1 cellular context compared by ENCODE assay signal in the genomic region with DNA sequence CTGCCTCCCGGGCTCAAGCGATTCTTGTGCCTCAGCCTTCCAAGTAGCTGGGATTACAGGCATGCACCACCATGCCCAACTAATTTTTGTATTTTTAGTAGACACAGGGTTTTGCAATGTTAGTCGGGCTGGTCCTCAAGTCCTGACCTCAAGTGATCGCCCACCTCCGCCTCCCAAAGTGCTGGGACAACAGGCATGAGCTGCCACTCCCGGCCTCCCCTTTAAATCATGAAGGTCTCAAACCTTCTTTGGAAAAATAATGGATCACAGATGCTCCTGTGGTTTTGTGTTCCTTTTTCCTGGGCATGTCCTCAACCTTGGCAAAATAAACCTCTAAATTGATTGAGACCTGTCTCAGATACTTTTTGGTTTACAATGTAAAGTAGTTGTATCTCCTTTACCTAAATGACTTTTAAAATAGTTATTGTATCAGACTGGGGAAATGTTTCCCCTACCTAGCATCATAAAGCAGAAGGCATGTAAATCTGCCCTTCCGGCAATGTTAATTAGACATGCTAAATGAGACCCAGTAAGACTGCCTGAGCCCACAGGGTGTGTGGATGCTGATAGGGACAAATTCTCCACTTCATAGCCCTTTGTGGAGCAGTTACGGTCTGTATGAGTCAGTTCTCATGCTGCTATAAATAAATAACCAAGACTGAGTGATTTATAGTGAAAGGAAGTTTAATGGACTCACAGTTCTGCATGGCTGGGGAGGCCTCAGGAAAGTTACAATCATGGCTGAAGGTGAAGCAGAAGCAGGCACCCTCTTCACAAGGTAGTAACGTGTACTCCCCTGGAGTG.
TF ChIP-seq lines count a peak whose summit lies in the region.

No MANE protein-coding gene starts in this region.

TF ChIP-seq in GM12878, 131 proteins besides CTCF, POLR2A, EP300 and RAD21 (continued from another document):
- TF ChIP-seq, protein P1, sequence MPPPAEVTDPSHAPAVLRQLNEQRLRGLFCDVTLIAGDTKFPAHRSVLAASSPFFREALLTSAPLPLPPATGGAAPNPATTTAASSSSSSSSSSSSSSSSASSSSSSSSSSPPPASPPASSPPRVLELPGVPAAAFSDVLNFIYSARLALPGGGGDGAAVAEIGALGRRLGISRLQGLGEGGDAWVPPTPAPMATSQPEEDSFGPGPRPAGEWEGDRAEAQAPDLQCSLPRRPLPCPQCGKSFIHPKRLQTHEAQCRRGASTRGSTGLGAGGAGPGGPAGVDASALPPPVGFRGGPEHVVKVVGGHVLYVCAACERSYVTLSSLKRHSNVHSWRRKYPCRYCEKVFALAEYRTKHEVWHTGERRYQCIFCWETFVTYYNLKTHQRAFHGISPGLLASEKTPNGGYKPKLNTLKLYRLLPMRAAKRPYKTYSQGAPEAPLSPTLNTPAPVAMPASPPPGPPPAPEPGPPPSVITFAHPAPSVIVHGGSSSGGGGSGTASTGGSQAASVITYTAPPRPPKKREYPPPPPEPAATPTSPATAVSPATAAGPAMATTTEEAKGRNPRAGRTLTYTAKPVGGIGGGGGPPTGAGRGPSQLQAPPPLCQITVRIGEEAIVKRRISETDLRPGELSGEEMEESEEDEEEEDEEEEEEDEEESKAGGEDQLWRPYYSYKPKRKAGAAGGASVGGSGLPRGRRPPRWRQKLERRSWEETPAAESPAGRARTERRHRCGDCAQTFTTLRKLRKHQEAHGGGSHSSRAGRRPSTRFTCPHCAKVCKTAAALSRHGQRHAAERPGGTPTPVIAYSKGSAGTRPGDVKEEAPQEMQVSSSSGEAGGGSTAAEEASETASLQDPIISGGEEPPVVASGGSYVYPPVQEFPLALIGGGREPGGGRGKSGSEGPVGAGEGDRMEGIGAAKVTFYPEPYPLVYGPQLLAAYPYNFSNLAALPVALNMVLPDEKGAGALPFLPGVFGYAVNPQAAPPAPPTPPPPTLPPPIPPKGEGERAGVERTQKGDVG (CRISPR knock-in tag; IDR thresholded peaks at IDR 0.05): no peak
- TF ChIP-seq PML (IDR thresholded peaks at IDR 0.05; ENCODE audit: low read length): no peak
- TF ChIP-seq POU2F2 (IDR thresholded peaks at IDR 0.05; ENCODE audit: borderline replicate concordance, low read depth, low read length): no peak
- peak; percentile 50 for TF ChIP-seq IKZF1 (conservative IDR thresholded peaks at IDR 0.05)
- TF ChIP-seq, protein P2, sequence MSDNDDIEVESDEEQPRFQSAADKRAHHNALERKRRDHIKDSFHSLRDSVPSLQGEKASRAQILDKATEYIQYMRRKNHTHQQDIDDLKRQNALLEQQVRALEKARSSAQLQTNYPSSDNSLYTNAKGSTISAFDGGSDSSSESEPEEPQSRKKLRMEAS (IDR thresholded peaks at IDR 0.05; ENCODE audit: low read depth, low read length): no peak
- TF ChIP-seq SIX5 (IDR thresholded peaks at IDR 0.05; ENCODE audit: low read depth, low read length, severe bottlenecking): no peak
- TF ChIP-seq ZZZ3 (IDR thresholded peaks at IDR 0.05; ENCODE audit: control insufficient read depth, insufficient read length, low read depth): no peak
- TF ChIP-seq, protein P3, sequence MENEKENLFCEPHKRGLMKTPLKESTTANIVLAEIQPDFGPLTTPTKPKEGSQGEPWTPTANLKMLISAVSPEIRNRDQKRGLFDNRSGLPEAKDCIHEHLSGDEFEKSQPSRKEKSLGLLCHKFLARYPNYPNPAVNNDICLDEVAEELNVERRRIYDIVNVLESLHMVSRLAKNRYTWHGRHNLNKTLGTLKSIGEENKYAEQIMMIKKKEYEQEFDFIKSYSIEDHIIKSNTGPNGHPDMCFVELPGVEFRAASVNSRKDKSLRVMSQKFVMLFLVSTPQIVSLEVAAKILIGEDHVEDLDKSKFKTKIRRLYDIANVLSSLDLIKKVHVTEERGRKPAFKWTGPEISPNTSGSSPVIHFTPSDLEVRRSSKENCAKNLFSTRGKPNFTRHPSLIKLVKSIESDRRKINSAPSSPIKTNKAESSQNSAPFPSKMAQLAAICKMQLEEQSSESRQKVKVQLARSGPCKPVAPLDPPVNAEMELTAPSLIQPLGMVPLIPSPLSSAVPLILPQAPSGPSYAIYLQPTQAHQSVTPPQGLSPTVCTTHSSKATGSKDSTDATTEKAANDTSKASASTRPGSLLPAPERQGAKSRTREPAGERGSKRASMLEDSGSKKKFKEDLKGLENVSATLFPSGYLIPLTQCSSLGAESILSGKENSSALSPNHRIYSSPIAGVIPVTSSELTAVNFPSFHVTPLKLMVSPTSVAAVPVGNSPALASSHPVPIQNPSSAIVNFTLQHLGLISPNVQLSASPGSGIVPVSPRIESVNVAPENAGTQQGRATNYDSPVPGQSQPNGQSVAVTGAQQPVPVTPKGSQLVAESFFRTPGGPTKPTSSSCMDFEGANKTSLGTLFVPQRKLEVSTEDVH (IDR thresholded peaks at IDR 0.05; ENCODE audit: low read depth, partially characterized antibody): no peak
- TF ChIP-seq KLF5 (IDR thresholded peaks at IDR 0.05; ENCODE audit: partially characterized antibody): no peak
- TF ChIP-seq MTA2 (IDR thresholded peaks at IDR 0.05; ENCODE audit: low read depth): peak; percentile 87
- no peak for TF ChIP-seq NFYA (IDR thresholded peaks at IDR 0.05; ENCODE audit: borderline replicate concordance, low read depth, low read length)
- no peak for TF ChIP-seq LARP7 (IDR thresholded peaks at IDR 0.05)
- no peak for TF ChIP-seq ZBED1 (IDR thresholded peaks at IDR 0.05; ENCODE audit: borderline replicate concordance)
- TF ChIP-seq NR2C1 (IDR thresholded peaks at IDR 0.05): no peak
- no peak for TF ChIP-seq EED (IDR thresholded peaks at IDR 0.05; ENCODE audit: low read depth)
- TF ChIP-seq, protein P4, sequence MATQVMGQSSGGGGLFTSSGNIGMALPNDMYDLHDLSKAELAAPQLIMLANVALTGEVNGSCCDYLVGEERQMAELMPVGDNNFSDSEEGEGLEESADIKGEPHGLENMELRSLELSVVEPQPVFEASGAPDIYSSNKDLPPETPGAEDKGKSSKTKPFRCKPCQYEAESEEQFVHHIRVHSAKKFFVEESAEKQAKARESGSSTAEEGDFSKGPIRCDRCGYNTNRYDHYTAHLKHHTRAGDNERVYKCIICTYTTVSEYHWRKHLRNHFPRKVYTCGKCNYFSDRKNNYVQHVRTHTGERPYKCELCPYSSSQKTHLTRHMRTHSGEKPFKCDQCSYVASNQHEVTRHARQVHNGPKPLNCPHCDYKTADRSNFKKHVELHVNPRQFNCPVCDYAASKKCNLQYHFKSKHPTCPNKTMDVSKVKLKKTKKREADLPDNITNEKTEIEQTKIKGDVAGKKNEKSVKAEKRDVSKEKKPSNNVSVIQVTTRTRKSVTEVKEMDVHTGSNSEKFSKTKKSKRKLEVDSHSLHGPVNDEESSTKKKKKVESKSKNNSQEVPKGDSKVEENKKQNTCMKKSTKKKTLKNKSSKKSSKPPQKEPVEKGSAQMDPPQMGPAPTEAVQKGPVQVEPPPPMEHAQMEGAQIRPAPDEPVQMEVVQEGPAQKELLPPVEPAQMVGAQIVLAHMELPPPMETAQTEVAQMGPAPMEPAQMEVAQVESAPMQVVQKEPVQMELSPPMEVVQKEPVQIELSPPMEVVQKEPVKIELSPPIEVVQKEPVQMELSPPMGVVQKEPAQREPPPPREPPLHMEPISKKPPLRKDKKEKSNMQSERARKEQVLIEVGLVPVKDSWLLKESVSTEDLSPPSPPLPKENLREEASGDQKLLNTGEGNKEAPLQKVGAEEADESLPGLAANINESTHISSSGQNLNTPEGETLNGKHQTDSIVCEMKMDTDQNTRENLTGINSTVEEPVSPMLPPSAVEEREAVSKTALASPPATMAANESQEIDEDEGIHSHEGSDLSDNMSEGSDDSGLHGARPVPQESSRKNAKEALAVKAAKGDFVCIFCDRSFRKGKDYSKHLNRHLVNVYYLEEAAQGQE (IDR thresholded peaks at IDR 0.05; ENCODE audit: low read depth, low read length): no peak
- TF ChIP-seq RUNX3 (IDR thresholded peaks at IDR 0.05; ENCODE audit: low read length): peak; percentile 59; the same call in 1 of the 2 replicates
- no peak for TF ChIP-seq TARDBP (IDR thresholded peaks at IDR 0.05; ENCODE audit: borderline replicate concordance)
- TF ChIP-seq GABPA (IDR thresholded peaks at IDR 0.05; ENCODE audit: low read depth): no peak
- peak; percentile 54 to 62; a peak in 2 of 4 replicates for TF ChIP-seq IKZF2 (IDR thresholded peaks at IDR 0.05)
- no peak for TF ChIP-seq HCFC1 (IDR thresholded peaks at IDR 0.05; ENCODE audit: low read length)
- no peak for TF ChIP-seq RAD51 (IDR thresholded peaks at IDR 0.05)
- TF ChIP-seq TBL1XR1 (IDR thresholded peaks at IDR 0.05; ENCODE audit: low read depth, low read length): no peak
- TF ChIP-seq RB1 (IDR thresholded peaks at IDR 0.05; ENCODE audit: borderline replicate concordance): no peak
- TF ChIP-seq BCL11A (IDR thresholded peaks at IDR 0.05; ENCODE audit: low read depth, low read length): peak; percentile 61; the same call in 1 of the 2 replicates
- TF ChIP-seq, protein P5, sequence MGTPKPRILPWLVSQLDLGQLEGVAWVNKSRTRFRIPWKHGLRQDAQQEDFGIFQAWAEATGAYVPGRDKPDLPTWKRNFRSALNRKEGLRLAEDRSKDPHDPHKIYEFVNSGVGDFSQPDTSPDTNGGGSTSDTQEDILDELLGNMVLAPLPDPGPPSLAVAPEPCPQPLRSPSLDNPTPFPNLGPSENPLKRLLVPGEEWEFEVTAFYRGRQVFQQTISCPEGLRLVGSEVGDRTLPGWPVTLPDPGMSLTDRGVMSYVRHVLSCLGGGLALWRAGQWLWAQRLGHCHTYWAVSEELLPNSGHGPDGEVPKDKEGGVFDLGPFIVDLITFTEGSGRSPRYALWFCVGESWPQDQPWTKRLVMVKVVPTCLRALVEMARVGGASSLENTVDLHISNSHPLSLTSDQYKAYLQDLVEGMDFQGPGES (IDR thresholded peaks at IDR 0.05): no peak
- TF ChIP-seq JUNB (IDR thresholded peaks at IDR 0.05): peak; percentile 72
- TF ChIP-seq STAT3 (IDR thresholded peaks at IDR 0.05; ENCODE audit: low read depth, low read length): no peak
- no peak for TF ChIP-seq MTA3 (IDR thresholded peaks at IDR 0.05; ENCODE audit: borderline replicate concordance, low read length)
- TF ChIP-seq ZNF274 (IDR thresholded peaks at IDR 0.05; ENCODE audit: insufficient read depth, insufficient read length): no peak
- no peak for TF ChIP-seq TCF12 (IDR thresholded peaks at IDR 0.05; ENCODE audit: low read depth, low read length)
- TF ChIP-seq HDAC2 (IDR thresholded peaks at IDR 0.05): no peak
